Comparison of ENCODE assay signal across 16 cellular contexts in the genomic region with DNA sequence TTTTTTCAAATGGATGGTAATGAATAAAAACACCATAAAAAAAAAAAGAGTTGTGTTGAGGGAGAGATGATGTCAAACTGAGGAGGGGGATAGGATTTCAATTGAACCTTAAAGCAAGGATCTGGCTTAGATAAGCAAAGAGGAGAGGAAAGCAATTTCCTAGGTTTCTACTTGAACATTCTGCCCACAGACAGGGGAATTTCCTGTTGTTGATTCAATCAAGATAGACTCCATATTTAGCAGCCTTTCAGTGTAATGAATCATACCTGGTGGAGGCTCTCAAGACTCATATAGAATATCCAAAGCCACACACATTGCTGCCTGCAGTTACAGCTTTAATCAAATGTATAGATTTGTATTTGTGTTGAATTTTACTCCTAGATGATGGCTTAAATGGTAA.
"Had no signal": no experiment of that assay in that cellular context is flagged by ENCODE, and none has a peak within 500 bp of the region (broad histone marks: within the 10 kb centered on the region; RNA-seq: fewer than 3 reads in every experiment).

No MANE protein-coding gene starts in this region.

- H3K4me1 ChIP-seq: esophagus muscularis mucosa, pancreas, suprapubic skin had no signal

- H3K27ac Mint-ChIP-seq: type B pancreatic cell had no signal

- H3K36me3 ChIP-seq: esophagus muscularis mucosa, pancreas, suprapubic skin had no signal

- H3K36me3 Mint-ChIP-seq: type B pancreatic cell had no signal

- H3K9me3 ChIP-seq: pancreas, suprapubic skin had no signal

- H3K27me3 ChIP-seq: esophagus muscularis mucosa, pancreas, suprapubic skin had no signal

- H3K27ac ChIP-seq: dorsolateral prefrontal cortex, esophagus muscularis mucosa, pancreas, suprapubic skin, VCaP had no signal

- DNase-seq: activated CD4-positive, alpha-beta T cell treated with anti-CD3 and anti-CD28 coated beads for 48 hours; activated naive CD4-positive, alpha-beta T cell treated with anti-CD3 and anti-CD28 coated beads, Interleukin-2, amount 50 U/mL, for 16 hours; amniotic stem cell; dorsolateral prefrontal cortex; foreskin fibroblast; head of caudate nucleus; mesendoderm; pancreas; stimulated activated CD4-positive, alpha-beta T cell treated with anti-CD3 and anti-CD28 coated beads, Interleukin-2, amount 100 ng/mL, for 48 hours; stimulated activated naive CD4-positive, alpha-beta T cell treated with Interleukin-2 at 50 U/mL for 16 hours; T-helper 1 cell had no signal

- H3K4me3 ChIP-seq: dorsolateral prefrontal cortex, esophagus muscularis mucosa, pancreas, suprapubic skin had no signal

- ATAC-seq: left lobe of liver, pancreas had no signal

- H3K4me3 Mint-ChIP-seq: type B pancreatic cell had no signal
